Comparison of ENCODE assay signal across 1 cellular context in genomic region chr22:29647954-29648737, GRCh38.
TF ChIP-seq lines count a peak whose summit lies in the region.

No MANE protein-coding gene starts in this region.

TF ChIP-seq in HEK293, 187 proteins besides CTCF, POLR2A, EP300 and RAD21 (continued from another document):
- TF ChIP-seq, protein P1, sequence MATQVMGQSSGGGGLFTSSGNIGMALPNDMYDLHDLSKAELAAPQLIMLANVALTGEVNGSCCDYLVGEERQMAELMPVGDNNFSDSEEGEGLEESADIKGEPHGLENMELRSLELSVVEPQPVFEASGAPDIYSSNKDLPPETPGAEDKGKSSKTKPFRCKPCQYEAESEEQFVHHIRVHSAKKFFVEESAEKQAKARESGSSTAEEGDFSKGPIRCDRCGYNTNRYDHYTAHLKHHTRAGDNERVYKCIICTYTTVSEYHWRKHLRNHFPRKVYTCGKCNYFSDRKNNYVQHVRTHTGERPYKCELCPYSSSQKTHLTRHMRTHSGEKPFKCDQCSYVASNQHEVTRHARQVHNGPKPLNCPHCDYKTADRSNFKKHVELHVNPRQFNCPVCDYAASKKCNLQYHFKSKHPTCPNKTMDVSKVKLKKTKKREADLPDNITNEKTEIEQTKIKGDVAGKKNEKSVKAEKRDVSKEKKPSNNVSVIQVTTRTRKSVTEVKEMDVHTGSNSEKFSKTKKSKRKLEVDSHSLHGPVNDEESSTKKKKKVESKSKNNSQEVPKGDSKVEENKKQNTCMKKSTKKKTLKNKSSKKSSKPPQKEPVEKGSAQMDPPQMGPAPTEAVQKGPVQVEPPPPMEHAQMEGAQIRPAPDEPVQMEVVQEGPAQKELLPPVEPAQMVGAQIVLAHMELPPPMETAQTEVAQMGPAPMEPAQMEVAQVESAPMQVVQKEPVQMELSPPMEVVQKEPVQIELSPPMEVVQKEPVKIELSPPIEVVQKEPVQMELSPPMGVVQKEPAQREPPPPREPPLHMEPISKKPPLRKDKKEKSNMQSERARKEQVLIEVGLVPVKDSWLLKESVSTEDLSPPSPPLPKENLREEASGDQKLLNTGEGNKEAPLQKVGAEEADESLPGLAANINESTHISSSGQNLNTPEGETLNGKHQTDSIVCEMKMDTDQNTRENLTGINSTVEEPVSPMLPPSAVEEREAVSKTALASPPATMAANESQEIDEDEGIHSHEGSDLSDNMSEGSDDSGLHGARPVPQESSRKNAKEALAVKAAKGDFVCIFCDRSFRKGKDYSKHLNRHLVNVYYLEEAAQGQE (tag by site-specific recombination; IDR thresholded peaks at IDR 0.05) = peak; percentile 58; the same call in 1 of the 2 replicates
- TF ChIP-seq ZNF629 (tag by site-specific recombination; IDR thresholded peaks at IDR 0.05) (peak; percentile 47), ZBTB11 (tag by site-specific recombination; conservative IDR thresholded peaks at IDR 0.05; ENCODE audit: low read depth) (peak; percentile 64), ZNF433 (tag by site-specific recombination; IDR thresholded peaks at IDR 0.05; ENCODE audit: low read depth) (peak; percentile 61; the same call in 1 of the 2 replicates), ZNF292 (tag by site-specific recombination; IDR thresholded peaks at IDR 0.05; ENCODE audit: borderline replicate concordance, low read depth) (0 out of 2 replicates have a peak, but pooled peaks have one; percentile 60), ZNF354C (tag by site-specific recombination; IDR thresholded peaks at IDR 0.05; ENCODE audit: borderline replicate concordance, low read depth) (0 out of 2 replicates have a peak, but pooled peaks have one; percentile 44), ZSCAN23 (tag by site-specific recombination; IDR thresholded peaks at IDR 0.05) (0 out of 2 replicates have a peak, but pooled peaks have one; percentile 57), ZNF140 (tag by site-specific recombination; IDR thresholded peaks at IDR 0.05) (peak; percentile 83; the same call in 1 of the 2 replicates), ZNF518A (tag by site-specific recombination; conservative IDR thresholded peaks at IDR 0.05; ENCODE audit: low read depth) (peak; percentile 89), ZNF654 (tag by site-specific recombination; IDR thresholded peaks at IDR 0.05; ENCODE audit: low read depth) (peak; percentile 49), ZNF510 (tag by site-specific recombination; IDR thresholded peaks at IDR 0.05; ENCODE audit: insufficient replicate concordance) (peak; percentile 65), ZNF529 (tag by site-specific recombination; IDR thresholded peaks at IDR 0.05; ENCODE audit: insufficient replicate concordance) (peak; percentile 18), ZBTB8A (tag by site-specific recombination; IDR thresholded peaks at IDR 0.05) (peak; percentile 74), ZFHX2 (tag by site-specific recombination; conservative IDR thresholded peaks at IDR 0.05) (no peak)
TF ChIP-seq in HEK293: peak in this region for 27.
